Comparison of ENCODE assay signal across 8 cellular contexts in the genomic region with DNA sequence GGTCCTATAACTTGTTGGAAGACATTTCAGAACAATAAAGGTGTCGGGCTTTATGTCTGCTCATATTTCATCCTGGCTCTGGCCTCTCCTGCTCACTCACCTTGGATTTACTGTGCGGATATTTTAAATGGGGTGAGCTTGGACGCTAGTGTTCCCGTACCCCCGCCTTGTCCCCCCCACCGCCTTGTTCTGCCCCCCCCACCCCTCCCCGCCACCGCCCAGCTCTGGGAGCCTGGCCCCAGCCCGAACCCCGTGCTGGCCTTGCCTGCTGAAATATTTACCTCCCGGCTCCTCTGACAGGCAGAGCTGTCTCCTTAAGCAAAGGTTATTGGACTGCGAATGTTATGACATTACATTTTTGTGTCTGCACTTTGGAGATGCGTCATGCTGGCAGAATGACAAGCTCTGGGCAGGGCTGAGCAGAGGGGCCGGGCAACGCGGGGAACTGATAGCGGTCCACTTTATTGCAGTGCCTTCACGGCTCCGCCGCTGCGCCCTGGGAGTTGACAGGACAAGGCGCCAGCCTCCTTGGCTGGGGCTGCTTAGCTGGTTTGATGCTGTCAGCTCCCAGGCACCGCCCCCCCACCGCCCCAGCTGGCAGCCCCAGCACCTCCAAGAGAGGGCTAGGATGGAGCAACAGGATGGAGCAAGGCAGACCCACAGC.
A peak's percentile ranks its signal among the peaks of the same experiment; 100 is the strongest.
DNase-seq lines count a peak whose midpoint lies in the region; ATAC-seq, FAIRE-seq and TF ChIP-seq lines count a peak whose summit lies in the region.

No MANE protein-coding gene starts in this region.

- peaks cover 34% of the 10 kb centered on the region for H3K4me1 Mint-ChIP-seq in mesothelial cell of epicardium

- no peak for FAIRE-seq in bronchial epithelial cell (lab: Jason Lieb, UNC)

- peak overlapping the region; percentile 66 for H3K27ac Mint-ChIP-seq in mesothelial cell of epicardium

- DNase-seq in AG09309 (ENCODE audit: low read depth): peak; percentile 74
- DNase-seq in LNCaP clone FGC (ENCODE audit: low read depth): peak; percentile 50
- DNase-seq in bronchial epithelial cell (ENCODE audit: low read depth): peak; percentile 90
- peak; percentile 37 to 71 for DNase-seq in mesothelial cell of epicardium (ENCODE audit: low spot score in 2 of 2, unreplicated experiment in 2 of 2)
- DNase-seq in effector CD4-positive, alpha-beta T cell: no peak

- H3K36me3 Mint-ChIP-seq in mesothelial cell of epicardium: no peaks in the 10 kb centered on the region

- TF ChIP-seq CTCF in AG09309 (IDR thresholded peaks at IDR 0.05; ENCODE audit: control insufficient read depth, insufficient read depth, low read depth, low read length, missing control alignments): no peak
- no peak for TF ChIP-seq CTCF in LNCaP clone FGC (IDR thresholded peaks at IDR 0.05; ENCODE audit: control insufficient read depth, extremely low read depth, insufficient read depth)
- no peak for TF ChIP-seq CTCF in bronchial epithelial cell (IDR thresholded peaks at IDR 0.05; ENCODE audit: insufficient read depth, low read length, severe bottlenecking)
- no peak for TF ChIP-seq CTCF in mesothelial cell of epicardium (IDR thresholded peaks at IDR 0.05; ENCODE audit: unreplicated experiment)

- H3K4me3 Mint-ChIP-seq in mesothelial cell of epicardium: no peak overlapping the region

- no peaks in the 10 kb centered on the region for H3K27me3 ChIP-seq in bronchial epithelial cell (ENCODE audit: control insufficient read depth, insufficient read depth, low read length)

- H3K27me3 Mint-ChIP-seq in mesothelial cell of epicardium (ENCODE audit: low read depth): no peaks in the 10 kb centered on the region

- H3K36me3 ChIP-seq in bronchial epithelial cell (ENCODE audit: control insufficient read depth, insufficient read depth, low read length): peaks cover 1% of the 10 kb centered on the region

- ATAC-seq in HG03521 (IDR thresholded peaks at IDR 0.05; ENCODE audit: unreplicated experiment): no peak
- ATAC-seq in HG03378 (IDR thresholded peaks at IDR 0.05; ENCODE audit: unreplicated experiment): no peak
- ATAC-seq in HG02973 (IDR thresholded peaks at IDR 0.05; ENCODE audit: unreplicated experiment): no peak

- no peaks in the 10 kb centered on the region for H3K9me3 Mint-ChIP-seq in mesothelial cell of epicardium

- H3K4me3 ChIP-seq in AG09309 (ENCODE audit: control insufficient read depth, low read depth, low read length) (no peak overlapping the region), LNCaP clone FGC (ENCODE audit: low read depth, low read length) (no peak overlapping the region), bronchial epithelial cell (ENCODE audit: low read depth, low read length) (no peak overlapping the region)
